Comparison of ENCODE assay signal across 8 cellular contexts in genomic region chr6:11609324-11610071, GRCh38.
DNase-seq lines count a peak whose midpoint lies in the region; ATAC-seq, FAIRE-seq and TF ChIP-seq lines count a peak whose summit lies in the region.

No MANE protein-coding gene starts in this region.

- H3K9ac ChIP-seq in astrocyte (ENCODE audit: low read length) (peak overlapping the region; percentile 72), skeletal muscle satellite cell (ENCODE audit: low read depth, low read length) (peak overlapping the region; percentile 87)

- H3K27me3 Mint-ChIP-seq in astrocyte (ENCODE audit: low read depth, unreplicated experiment) = no peaks in the 10 kb centered on the region
- H3K27me3 Mint-ChIP-seq in effector memory CD8-positive, alpha-beta T cell = peaks cover 38 to 45% of the 10 kb centered on the region in 2 donors

- TF ChIP-seq CTCF in astrocyte (IDR thresholded peaks at IDR 0.05; ENCODE audit: insufficient read depth, low read depth, low read length) = no peak

- peak overlapping the region; percentile 28 for H3K4me3 Mint-ChIP-seq in astrocyte (ENCODE audit: unreplicated experiment)
- no peak overlapping the region for H3K4me3 Mint-ChIP-seq in effector memory CD8-positive, alpha-beta T cell

- peak overlapping the region; percentile 98 for H3K27ac Mint-ChIP-seq in astrocyte (ENCODE audit: unreplicated experiment)
- H3K27ac Mint-ChIP-seq in effector memory CD8-positive, alpha-beta T cell = no peak overlapping the region

- H3K9me3 Mint-ChIP-seq in astrocyte (ENCODE audit: unreplicated experiment) = no peaks in the 10 kb centered on the region
- H3K9me3 Mint-ChIP-seq in effector memory CD8-positive, alpha-beta T cell = no peaks in the 10 kb centered on the region

- peaks cover 43% of the 10 kb centered on the region for H3K4me1 Mint-ChIP-seq in astrocyte (ENCODE audit: low read depth, unreplicated experiment)
- no peaks in the 10 kb centered on the region for H3K4me1 Mint-ChIP-seq in effector memory CD8-positive, alpha-beta T cell (ENCODE audit: low read depth in 2 of 2)

- no peaks in the 10 kb centered on the region for H3K36me3 ChIP-seq in astrocyte (ENCODE audit: insufficient read depth, low read length)
- no peaks in the 10 kb centered on the region for H3K36me3 ChIP-seq in skeletal muscle satellite cell (ENCODE audit: insufficient read depth, low read length)

- H3K9me3 ChIP-seq in astrocyte (ENCODE audit: insufficient read depth, low read depth, low read length) (no peaks in the 10 kb centered on the region), skeletal muscle satellite cell (replicated peaks; ENCODE audit: low read length) (no peaks in the 10 kb centered on the region)

- no peaks in the 10 kb centered on the region for H4K20me1 ChIP-seq in astrocyte (ENCODE audit: insufficient read depth, low read length)

- H2AFZ ChIP-seq in astrocyte (ENCODE audit: low read depth, low read length) = no peak overlapping the region

- no peaks in the 10 kb centered on the region for H3K79me2 ChIP-seq in astrocyte (ENCODE audit: insufficient read depth, low read length)

- H3K4me3 ChIP-seq in astrocyte (ENCODE audit: insufficient read depth, low read depth, low read length) = peak overlapping the region; percentile 20
- no peak overlapping the region for H3K4me3 ChIP-seq in skeletal muscle satellite cell (ENCODE audit: low read length)

- no peak for ATAC-seq in effector memory CD8-positive, alpha-beta T cell (replicated peaks)
- ATAC-seq in HG03095 (IDR thresholded peaks at IDR 0.05; ENCODE audit: unreplicated experiment) (no peak), GM21390 (IDR thresholded peaks at IDR 0.05; ENCODE audit: unreplicated experiment) (no peak)

- DNase-seq in H4 (ENCODE audit: low spot score) (peak; percentile 93), astrocyte (ENCODE audit: low read depth) (peak; percentile 96), hippocampal formation (lab: John Stamatoyannopoulos, UW) (peak; percentile 10 to 55), NCI-H82 (lab: John Stamatoyannopoulos, UW) (no peak)
- DNase-seq in effector memory CD8-positive, alpha-beta T cell = no peak

- no peaks in the 10 kb centered on the region for H3K36me3 Mint-ChIP-seq in astrocyte (ENCODE audit: low read depth, unreplicated experiment)
- H3K36me3 Mint-ChIP-seq in effector memory CD8-positive, alpha-beta T cell (ENCODE audit: insufficient read depth) = no peaks in the 10 kb centered on the region

- H3K27ac ChIP-seq in astrocyte (ENCODE audit: low read depth, low read length) = peak overlapping the region; percentile 92

- H3K27me3 ChIP-seq in astrocyte (ENCODE audit: insufficient read depth, low read length) (no peaks in the 10 kb centered on the region), skeletal muscle satellite cell (ENCODE audit: control insufficient read depth, insufficient read depth, low read length) (no peaks in the 10 kb centered on the region)

- H3K4me2 ChIP-seq in astrocyte (ENCODE audit: low read length) = peak overlapping the region; percentile 69
- peak overlapping the region; percentile 39 for H3K4me2 ChIP-seq in skeletal muscle satellite cell (ENCODE audit: low read length)

- H3K4me1 ChIP-seq in astrocyte (ENCODE audit: insufficient read depth, low read length) = peaks cover 53% of the 10 kb centered on the region
- H3K4me1 ChIP-seq in skeletal muscle satellite cell (ENCODE audit: control insufficient read depth, insufficient read depth, low read length) = peaks cover 78% of the 10 kb centered on the region

- peak; percentile 94 for FAIRE-seq in astrocyte (lab: Jason Lieb, UNC)

Comparison
In these comparisons a context has a peak if more than half of its experiments do, and no peak if none do; other contexts are left out.
1. DNase-seq: peak in H4 (single experiment), astrocyte (single experiment) and hippocampal formation (2 of 2); none in effector memory CD8-positive, alpha-beta T cell (0 of 3) and NCI-H82 (single experiment).